ENCODE assay signal across 12 cellular contexts in genomic region chr6:75084872-75085381, GRCh38.
DNase-seq lines count a peak whose midpoint lies in the region; ATAC-seq and TF ChIP-seq lines count a peak whose summit lies in the region.
"Had no signal": no experiment of that assay in that cellular context is flagged by ENCODE, and none has a peak within 500 bp of the region (broad histone marks: within the 10 kb centered on the region; RNA-seq: fewer than 3 reads in every experiment).

No MANE protein-coding gene starts in this region.

- no peak overlapping the region for H3K27ac ChIP-seq in adrenal gland
- no peak overlapping the region for H3K27ac ChIP-seq in iPS-20b (ENCODE audit: low read length)
- H3K27ac ChIP-seq: WERI-Rb-1 had no signal

- H3K4me1 ChIP-seq in adrenal gland (replicated peaks in 1 of 2) = peaks cover 0 to 4% of the 10 kb centered on the region in 2 donors
- H3K4me1 ChIP-seq in iPS-20b (ENCODE audit: insufficient read depth, low read length) = 0 out of 2 replicates have a peak, but pooled peaks cover 4% of the 10 kb centered on the region

- H3K27me3 ChIP-seq in adrenal gland (no peaks in the 10 kb centered on the region), iPS-20b (ENCODE audit: insufficient read depth, low read length) (peaks cover 5% of the 10 kb centered on the region; the same call in 1 of the 2 replicates)

- ATAC-seq in HG03175 (IDR thresholded peaks at IDR 0.05; ENCODE audit: unreplicated experiment) = no peak
- ATAC-seq: HCT116 had no signal

- peak; percentile 88 for DNase-seq in DMS53 (lab: John Stamatoyannopoulos, UW)
- peak in 5 of 7 donors; percentile 25 to 46 (median 28) for DNase-seq in adrenal gland
- peak in 9 of 10 donors; percentile 11 to 85 (median 29) for DNase-seq in posterior cingulate gyrus
- no peak for DNase-seq in stimulated activated CD4-positive, alpha-beta T cell treated with anti-CD3 and anti-CD28 coated beads, Interleukin-4, amount 100 ng/mL, for 24 hours
- no peak for DNase-seq in stimulated activated CD4-positive, alpha-beta T cell treated with anti-CD3 and anti-CD28 coated beads, Interleukin-4, amount 100 ng/mL, for 1 hour
- no peak for DNase-seq in activated CD4-positive, alpha-beta T cell treated with anti-CD3 and anti-CD28 coated beads, Interleukin-2, amount 50 U/mL, for 48 hours
- DNase-seq: CD4-positive, alpha-beta memory T cell; stimulated activated naive CD4-positive, alpha-beta T cell treated with Interleukin-2 at 50 U/mL for 16 hours; WERI-Rb-1 had no signal

- no peak for TF ChIP-seq CTCF in adrenal gland (IDR thresholded peaks at IDR 0.05)

- H3K9ac ChIP-seq in iPS-20b (ENCODE audit: low read depth, low read length) = no peak overlapping the region

- H3K36me3 ChIP-seq in adrenal gland (replicated peaks in 1 of 2) (no peaks in the 10 kb centered on the region), iPS-20b (ENCODE audit: insufficient read depth, low read depth, low read length) (no peaks in the 10 kb centered on the region)
- H3K36me3 ChIP-seq: WERI-Rb-1 had no signal

- WGBS in adrenal gland, 4 donors = 3 to 18% (median 11%) methylated on average over 15 to 33 of the region's 33 CpGs

- no peak for TF ChIP-seq POLR2A in adrenal gland (IDR thresholded peaks at IDR 0.05)

- intact Hi-C loops in adrenal gland (cut with DNase I) (no loop called here), posterior cingulate gyrus (cut with DNase I) (no loop called here)

- H3K9me3 ChIP-seq in adrenal gland (replicated peaks in 1 of 3) (no peaks in the 10 kb centered on the region), iPS-20b (ENCODE audit: insufficient read depth, low read depth, low read length) (no peaks in the 10 kb centered on the region)

- H3K4me3 ChIP-seq in adrenal gland = peak overlapping the region in 1 of 4 donors; percentile 42
- peak overlapping the region; percentile 47; the same call in 1 of the 2 replicates for H3K4me3 ChIP-seq in iPS-20b (ENCODE audit: low read length)

Comparison
In these comparisons a context has a peak if more than half of its experiments do, and no peak if none do; other contexts are left out.
1. DNase-seq: peak in DMS53 (single experiment), adrenal gland (5 of 7) and posterior cingulate gyrus (9 of 10); none in stimulated activated CD4-positive, alpha-beta T cell treated with anti-CD3 and anti-CD28 coated beads, Interleukin-4, amount 100 ng/mL, for 24 hours (single experiment), stimulated activated CD4-positive, alpha-beta T cell treated with anti-CD3 and anti-CD28 coated beads, Interleukin-4, amount 100 ng/mL, for 1 hour (single experiment) and activated CD4-positive, alpha-beta T cell treated with anti-CD3 and anti-CD28 coated beads, Interleukin-2, amount 50 U/mL, for 48 hours (0 of 2).